Comparison of ENCODE assay signal across 6 cellular contexts in the genomic region with DNA sequence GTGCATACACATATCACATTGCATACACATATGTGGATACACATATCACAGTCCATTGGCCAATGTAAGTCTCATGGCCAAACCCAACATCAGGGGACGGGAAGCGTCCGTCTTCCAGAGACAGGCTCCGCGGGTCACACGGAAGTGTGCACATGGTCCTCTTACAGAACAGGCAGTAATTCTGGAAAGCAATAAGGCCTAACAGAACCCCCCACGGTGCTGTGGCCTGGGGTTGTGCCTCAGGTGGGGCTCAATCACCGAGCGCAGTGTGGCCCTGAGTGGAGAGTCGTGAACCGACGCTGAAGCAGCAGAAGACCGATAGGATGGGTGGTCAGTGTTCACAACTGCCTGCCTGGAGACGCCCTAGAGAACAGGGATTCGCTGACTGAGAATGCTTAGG.
"Had no signal": no experiment of that assay in that cellular context is flagged by ENCODE, and none has a peak within 500 bp of the region (broad histone marks: within the 10 kb centered on the region; RNA-seq: fewer than 3 reads in every experiment).

No MANE protein-coding gene starts in this region.

- H3K27ac ChIP-seq: HL-60 had no signal

- H3K27ac Mint-ChIP-seq: IgD-negative memory B cell had no signal

- H3K4me3 Mint-ChIP-seq: IgD-negative memory B cell had no signal

- H3K36me3 Mint-ChIP-seq: IgD-negative memory B cell had no signal

- DNase-seq: IMR-90 had no signal

- H3K4me1 Mint-ChIP-seq: IgD-negative memory B cell had no signal

- FAIRE-seq: HepG2, HTR-8/SVneo, K562 had no signal

- H3K4me3 ChIP-seq: K562 had no signal
